ENCODE assay signal across 15 cellular contexts in the genomic region with DNA sequence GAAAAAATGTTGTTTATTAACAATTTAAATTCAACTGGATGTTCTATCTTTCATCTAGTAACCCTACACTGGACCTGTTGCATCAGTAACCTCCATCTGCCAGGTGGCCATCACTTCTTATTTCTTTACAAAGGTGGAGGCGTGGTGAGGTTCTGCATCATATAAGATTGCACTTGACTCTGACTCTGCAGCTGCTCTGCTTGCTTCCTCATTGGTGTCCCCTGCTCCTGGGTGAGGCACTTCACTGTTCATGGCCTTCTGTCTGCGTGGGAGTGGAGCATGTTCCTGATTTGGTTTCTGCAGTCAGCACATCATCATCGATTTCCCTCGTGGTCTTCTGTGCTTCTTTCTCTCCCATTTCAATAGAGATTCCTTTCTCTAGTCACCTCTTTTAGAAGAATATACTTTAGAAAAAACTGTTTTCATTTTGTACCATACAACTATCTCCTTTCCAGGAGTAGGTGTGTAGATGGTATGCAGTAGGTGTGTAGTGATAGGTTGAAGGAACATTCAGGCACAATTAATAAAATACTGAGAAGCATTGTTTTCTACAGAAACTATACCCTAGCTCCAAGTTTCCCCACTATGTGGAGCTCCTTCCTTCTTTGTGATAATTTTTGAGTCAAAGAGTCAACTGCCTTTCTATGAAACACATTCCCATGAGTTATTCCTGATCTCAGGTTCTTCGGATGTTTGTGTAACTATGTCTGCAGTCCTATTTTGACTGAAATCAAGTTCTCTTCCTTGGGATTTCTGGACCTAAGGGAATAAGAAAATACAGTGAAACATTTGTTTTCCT.
DNase-seq lines count a peak whose midpoint lies in the region; ATAC-seq, FAIRE-seq and TF ChIP-seq lines count a peak whose summit lies in the region.
"Had no signal": no experiment of that assay in that cellular context is flagged by ENCODE, and none has a peak within 500 bp of the region (broad histone marks: within the 10 kb centered on the region; RNA-seq: fewer than 3 reads in every experiment).

No MANE protein-coding gene starts in this region.

- H3K14ac ChIP-seq in H1 (ENCODE audit: insufficient read length), result no peak overlapping the region

- DNase-seq in DMS53 (lab: John Stamatoyannopoulos, UW) (peak; percentile 95), HT1080 (ENCODE audit: low read depth) (peak; percentile 8), NCI-H510A (lab: John Stamatoyannopoulos, UW) (peak; percentile 45), H1 (ENCODE audit: low read depth in 1 of 2, low spot score in 2 of 2) (no peak), heart left ventricle (no peak), NCI-H2081 treated with DMSO at 0.1 percent for 48 hours (lab: John Stamatoyannopoulos, UW) (no peak), NCI-H1048 (lab: John Stamatoyannopoulos, UW) (no peak)
- DNase-seq: activated CD4-positive, alpha-beta memory T cell treated with anti-CD3 and anti-CD28 coated beads, Interleukin-2, amount 10 ng/mL, durations not matched to agents 7 days and 5 days; activated naive CD8-positive, alpha-beta T cell treated with anti-CD3 and anti-CD28 coated beads, Interleukin-2, amount 50 U/mL, for 24 hours; activated T-cell treated with anti-CD3 and anti-CD28 coated beads, Interleukin-2, amount 50 U/mL, for 4 hours; NCI-H1092 treated with DMSO at 0.1 percent for 48 hours; sigmoid colon; stimulated activated CD4-positive, alpha-beta T cell treated with anti-CD3 and anti-CD28 coated beads, Interleukin-1b, Interleukin-23, amount 100 ng/mL, for 48 hours had no signal

- no peak overlapping the region for H2BK15ac ChIP-seq in H1 (ENCODE audit: low read length)

- H3K4me1 ChIP-seq in H1 (replicated peaks in 1 of 4; ENCODE audit: control insufficient read depth in 3 of 4, insufficient read depth in 4 of 4, low read length in 3 of 4), result no peaks in the 10 kb centered on the region
- no peaks in the 10 kb centered on the region for H3K4me1 ChIP-seq in heart left ventricle
- H3K4me1 ChIP-seq: sigmoid colon had no signal

- H3K36me3 ChIP-seq in H1 (ENCODE audit: control insufficient read depth in 2 of 4, insufficient read depth in 4 of 4, low read length in 3 of 4) (no peaks in the 10 kb centered on the region), heart left ventricle (no peaks in the 10 kb centered on the region)
- H3K36me3 ChIP-seq: sigmoid colon had no signal

- WGBS in H1 (ENCODE audit: extremely low coverage in 1 of 2, insufficient coverage in 1 of 2, insufficient read length in 1 of 2, insufficient replicate concordance in 2 of 2, low coverage in 1 of 2, low lambda C conversion rate in 2 of 2, missing lambda C conversion rate in 1 of 2), 2 experiments, result 82% methylated on average over 5 of the region's 5 CpGs; no CpG with 5 or more reads in 1 of the 2 experiments
- WGBS in heart left ventricle, 4 donors, result 54 to 68% (median 63%) methylated on average over 5 of the region's 5 CpGs

- H2BK20ac ChIP-seq in H1 (ENCODE audit: low read length), result no peak overlapping the region

- TF ChIP-seq EP300 in H1 (IDR thresholded peaks at IDR 0.05; ENCODE audit: borderline replicate concordance in 1 of 2, low read depth in 2 of 2, low read length in 2 of 2), result no peak

- intact Hi-C loops in heart left ventricle (cut with DNase I), result no loop called here

- no peak overlapping the region for H3K18ac ChIP-seq in H1 (ENCODE audit: extremely low read depth, low read length)

- no peak overlapping the region for H4K8ac ChIP-seq in H1 (ENCODE audit: extremely low read depth, insufficient read depth, low read length)

- no peak overlapping the region for H2BK5ac ChIP-seq in H1 (ENCODE audit: low read depth, low read length)

- H3K27ac ChIP-seq in H1 (ENCODE audit: low read depth, low read length) (no peak overlapping the region), heart left ventricle (no peak overlapping the region)
- H3K27ac ChIP-seq: RWPE1, sigmoid colon, VCaP had no signal

- no peak overlapping the region for H3K4ac ChIP-seq in H1 (replicated peaks; ENCODE audit: insufficient read length, low read depth, low read length)

- TF ChIP-seq CTCF in H1 (IDR thresholded peaks at IDR 0.05; ENCODE audit: control extremely low read depth in 1 of 3, insufficient read depth in 1 of 3, low read depth in 1 of 3, low read length in 3 of 3), result no peak
- no peak for TF ChIP-seq CTCF in heart left ventricle (IDR thresholded peaks at IDR 0.05)

- peak; percentile 35 to 44; a peak in 2 of 4 replicates for TF ChIP-seq RAD21 in H1 (IDR thresholded peaks at IDR 0.05 in 1 of 2, conservative IDR thresholded peaks at IDR 0.05 in 1 of 2; ENCODE audit: low read depth in 2 of 2, low read length in 2 of 2)

- no peak for FAIRE-seq in H1 (lab: Jason Lieb, UNC)

- POLR2A ChIA-PET in H1 (lab: Charles Lee; ENCODE audit: partially characterized antibody), result no interaction called here

- no peaks in the 10 kb centered on the region for H3K23me2 ChIP-seq in H1 (ENCODE audit: low read depth, low read length)

- H4K91ac ChIP-seq in H1 (replicated peaks; ENCODE audit: insufficient read length, low read length), result no peak overlapping the region

- H3K4me3 ChIP-seq in H1 (ENCODE audit: extremely low read depth in 1 of 4, insufficient read depth in 2 of 4, low read depth in 3 of 4, low read length in 4 of 4), result no peak overlapping the region
- no peak overlapping the region for H3K4me3 ChIP-seq in heart left ventricle
- H3K4me3 ChIP-seq: sigmoid colon had no signal

- H3K9me3 ChIP-seq in H1 (ENCODE audit: insufficient read depth in 2 of 2, low read depth in 1 of 2, low read length in 1 of 2) (no peaks in the 10 kb centered on the region), heart left ventricle (peaks cover 0 to 12% (median 1%) of the 10 kb centered on the region in 12 donors)
- H3K9me3 ChIP-seq: sigmoid colon had no signal

- H3K23ac ChIP-seq in H1 (ENCODE audit: insufficient read length), result no peak overlapping the region

- H3K4me2 ChIP-seq in H1 (ENCODE audit: insufficient read depth in 1 of 2, low read depth in 2 of 2, low read length in 2 of 2), result no peak overlapping the region

- H3K27me3 ChIP-seq in H1 (replicated peaks in 1 of 4; ENCODE audit: control insufficient read depth in 3 of 4, extremely low read depth in 1 of 4, insufficient read depth in 3 of 4, low read length in 3 of 4) (no peaks in the 10 kb centered on the region), heart left ventricle (no peaks in the 10 kb centered on the region)
- H3K27me3 ChIP-seq: sigmoid colon had no signal

- H2AFZ ChIP-seq in H1 (ENCODE audit: low read length), result no peak overlapping the region

- TF ChIP-seq POLR2A in H1 (IDR thresholded peaks at IDR 0.05; ENCODE audit: control extremely low read depth in 1 of 2, low read depth in 2 of 2, low read length in 2 of 2), result no peak
- TF ChIP-seq POLR2A in heart left ventricle (IDR thresholded peaks at IDR 0.05), result no peak

- H2AK5ac ChIP-seq in H1 (ENCODE audit: low read depth, low read length), result no peak overlapping the region

- H4K5ac ChIP-seq in H1 (ENCODE audit: insufficient read length, low read depth, low read length), result no peak overlapping the region

- no peak overlapping the region for H3K9ac ChIP-seq in H1 (replicated peaks in 1 of 4; ENCODE audit: extremely low read depth in 1 of 4, low read depth in 3 of 4, low read length in 3 of 4)

- CTCF ChIA-PET in H1 (lab: Charles Lee; ENCODE audit: partially characterized antibody), result no interaction called here

- ATAC-seq in heart left ventricle, result no peak
- ATAC-seq: activated naive CD8-positive, alpha-beta T cell treated with anti-CD3 and anti-CD28 coated beads, Interleukin-2, amount 50 U/mL, for 24 hours; activated T-cell treated with anti-CD3 and anti-CD28 coated beads, Interleukin-2, amount 50 U/mL, for 4 hours had no signal

- H3K79me2 ChIP-seq in H1 (ENCODE audit: control insufficient read depth in 1 of 2, insufficient read depth in 2 of 2, low read length in 2 of 2), result no peaks in the 10 kb centered on the region

- H3K56ac ChIP-seq in H1 (replicated peaks; ENCODE audit: insufficient read length, low read depth, low read length), result no peak overlapping the region

- H4K20me1 ChIP-seq in H1 (replicated peaks in 1 of 2; ENCODE audit: control insufficient read depth in 1 of 2, insufficient read depth in 2 of 2, low read length in 2 of 2), result no peaks in the 10 kb centered on the region

- H3K79me1 ChIP-seq in H1 (ENCODE audit: low read depth, low read length), result no peaks in the 10 kb centered on the region

- H2BK120ac ChIP-seq in H1 (replicated peaks; ENCODE audit: low read depth, low read length), result no peak overlapping the region

- H2BK12ac ChIP-seq in H1 (ENCODE audit: low read depth, low read length), result no peak overlapping the region

TF ChIP-seq in H1, 55 proteins besides CTCF, POLR2A, EP300 and RAD21 (continues in another document):
- TF ChIP-seq SRF (IDR thresholded peaks at IDR 0.05; ENCODE audit: low read depth, low read length), result no peak
- no peak for TF ChIP-seq KDM5A (IDR thresholded peaks at IDR 0.05; ENCODE audit: low read length)
- no peak for TF ChIP-seq BCL11A (IDR thresholded peaks at IDR 0.05; ENCODE audit: low read depth in 2 of 2, low read length in 2 of 2)
- TF ChIP-seq, protein P1, sequence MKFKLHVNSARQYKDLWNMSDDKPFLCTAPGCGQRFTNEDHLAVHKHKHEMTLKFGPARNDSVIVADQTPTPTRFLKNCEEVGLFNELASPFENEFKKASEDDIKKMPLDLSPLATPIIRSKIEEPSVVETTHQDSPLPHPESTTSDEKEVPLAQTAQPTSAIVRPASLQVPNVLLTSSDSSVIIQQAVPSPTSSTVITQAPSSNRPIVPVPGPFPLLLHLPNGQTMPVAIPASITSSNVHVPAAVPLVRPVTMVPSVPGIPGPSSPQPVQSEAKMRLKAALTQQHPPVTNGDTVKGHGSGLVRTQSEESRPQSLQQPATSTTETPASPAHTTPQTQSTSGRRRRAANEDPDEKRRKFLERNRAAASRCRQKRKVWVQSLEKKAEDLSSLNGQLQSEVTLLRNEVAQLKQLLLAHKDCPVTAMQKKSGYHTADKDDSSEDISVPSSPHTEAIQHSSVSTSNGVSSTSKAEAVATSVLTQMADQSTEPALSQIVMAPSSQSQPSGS (IDR thresholded peaks at IDR 0.05; ENCODE audit: low read length), result no peak
- no peak for TF ChIP-seq BACH1 (IDR thresholded peaks at IDR 0.05; ENCODE audit: low read length)
- TF ChIP-seq CEBPB (IDR thresholded peaks at IDR 0.05; ENCODE audit: low read depth, low read length), result no peak
- no peak for TF ChIP-seq CBX8 (IDR thresholded peaks at IDR 0.05; ENCODE audit: borderline replicate concordance, low read depth, low read length)
- no peak for TF ChIP-seq EZH2 (IDR thresholded peaks at IDR 0.05; ENCODE audit: low read depth, low read length, severe bottlenecking)
- no peak for TF ChIP-seq CBX5 (IDR thresholded peaks at IDR 0.05; ENCODE audit: low read depth, low read length)
- TF ChIP-seq, protein P2, sequence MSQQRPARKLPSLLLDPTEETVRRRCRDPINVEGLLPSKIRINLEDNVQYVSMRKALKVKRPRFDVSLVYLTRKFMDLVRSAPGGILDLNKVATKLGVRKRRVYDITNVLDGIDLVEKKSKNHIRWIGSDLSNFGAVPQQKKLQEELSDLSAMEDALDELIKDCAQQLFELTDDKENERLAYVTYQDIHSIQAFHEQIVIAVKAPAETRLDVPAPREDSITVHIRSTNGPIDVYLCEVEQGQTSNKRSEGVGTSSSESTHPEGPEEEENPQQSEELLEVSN (IDR thresholded peaks at IDR 0.05), result no peak
- TF ChIP-seq SIN3A (conservative IDR thresholded peaks at IDR 0.05 in 1 of 2, IDR thresholded peaks at IDR 0.05 in 1 of 2; ENCODE audit: low read depth in 1 of 2, low read length in 2 of 2), result no peak

Comparison
In these comparisons a context has a peak if more than half of its experiments do, and no peak if none do; other contexts are left out.
1. DNase-seq: peak in DMS53 (single experiment), HT1080 (single experiment) and NCI-H510A (single experiment); none in H1 (0 of 2), heart left ventricle (0 of 5), NCI-H2081 treated with DMSO at 0.1 percent for 48 hours (single experiment) and NCI-H1048 (single experiment).